In the genomic region with DNA sequence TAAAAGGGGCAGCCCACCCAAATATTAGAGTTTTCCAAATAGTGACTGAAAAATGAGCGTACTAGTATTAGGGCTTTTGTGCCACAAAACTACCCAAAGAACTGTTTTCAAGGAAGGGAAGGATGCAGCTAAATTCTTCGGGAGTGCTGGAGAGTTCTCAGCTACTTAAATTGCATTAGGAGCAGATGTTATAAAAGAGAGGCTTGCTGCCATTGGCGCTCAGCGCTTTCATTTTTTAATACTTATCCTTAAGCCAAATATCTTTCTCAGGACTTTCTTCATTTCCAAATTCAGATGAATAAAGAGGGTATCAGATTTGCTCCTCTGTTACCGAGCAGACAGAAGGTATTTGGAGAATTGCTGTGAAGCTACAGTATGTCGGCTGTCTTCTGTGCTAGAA, we compare ENCODE assay signal across 1 cellular context.
TF ChIP-seq lines count a peak whose summit lies in the region.

No MANE protein-coding gene starts in this region.

TF ChIP-seq in GM23338, 12 proteins besides CTCF, POLR2A, EP300 and RAD21 (continued from another document):
- TF ChIP-seq, protein P1, sequence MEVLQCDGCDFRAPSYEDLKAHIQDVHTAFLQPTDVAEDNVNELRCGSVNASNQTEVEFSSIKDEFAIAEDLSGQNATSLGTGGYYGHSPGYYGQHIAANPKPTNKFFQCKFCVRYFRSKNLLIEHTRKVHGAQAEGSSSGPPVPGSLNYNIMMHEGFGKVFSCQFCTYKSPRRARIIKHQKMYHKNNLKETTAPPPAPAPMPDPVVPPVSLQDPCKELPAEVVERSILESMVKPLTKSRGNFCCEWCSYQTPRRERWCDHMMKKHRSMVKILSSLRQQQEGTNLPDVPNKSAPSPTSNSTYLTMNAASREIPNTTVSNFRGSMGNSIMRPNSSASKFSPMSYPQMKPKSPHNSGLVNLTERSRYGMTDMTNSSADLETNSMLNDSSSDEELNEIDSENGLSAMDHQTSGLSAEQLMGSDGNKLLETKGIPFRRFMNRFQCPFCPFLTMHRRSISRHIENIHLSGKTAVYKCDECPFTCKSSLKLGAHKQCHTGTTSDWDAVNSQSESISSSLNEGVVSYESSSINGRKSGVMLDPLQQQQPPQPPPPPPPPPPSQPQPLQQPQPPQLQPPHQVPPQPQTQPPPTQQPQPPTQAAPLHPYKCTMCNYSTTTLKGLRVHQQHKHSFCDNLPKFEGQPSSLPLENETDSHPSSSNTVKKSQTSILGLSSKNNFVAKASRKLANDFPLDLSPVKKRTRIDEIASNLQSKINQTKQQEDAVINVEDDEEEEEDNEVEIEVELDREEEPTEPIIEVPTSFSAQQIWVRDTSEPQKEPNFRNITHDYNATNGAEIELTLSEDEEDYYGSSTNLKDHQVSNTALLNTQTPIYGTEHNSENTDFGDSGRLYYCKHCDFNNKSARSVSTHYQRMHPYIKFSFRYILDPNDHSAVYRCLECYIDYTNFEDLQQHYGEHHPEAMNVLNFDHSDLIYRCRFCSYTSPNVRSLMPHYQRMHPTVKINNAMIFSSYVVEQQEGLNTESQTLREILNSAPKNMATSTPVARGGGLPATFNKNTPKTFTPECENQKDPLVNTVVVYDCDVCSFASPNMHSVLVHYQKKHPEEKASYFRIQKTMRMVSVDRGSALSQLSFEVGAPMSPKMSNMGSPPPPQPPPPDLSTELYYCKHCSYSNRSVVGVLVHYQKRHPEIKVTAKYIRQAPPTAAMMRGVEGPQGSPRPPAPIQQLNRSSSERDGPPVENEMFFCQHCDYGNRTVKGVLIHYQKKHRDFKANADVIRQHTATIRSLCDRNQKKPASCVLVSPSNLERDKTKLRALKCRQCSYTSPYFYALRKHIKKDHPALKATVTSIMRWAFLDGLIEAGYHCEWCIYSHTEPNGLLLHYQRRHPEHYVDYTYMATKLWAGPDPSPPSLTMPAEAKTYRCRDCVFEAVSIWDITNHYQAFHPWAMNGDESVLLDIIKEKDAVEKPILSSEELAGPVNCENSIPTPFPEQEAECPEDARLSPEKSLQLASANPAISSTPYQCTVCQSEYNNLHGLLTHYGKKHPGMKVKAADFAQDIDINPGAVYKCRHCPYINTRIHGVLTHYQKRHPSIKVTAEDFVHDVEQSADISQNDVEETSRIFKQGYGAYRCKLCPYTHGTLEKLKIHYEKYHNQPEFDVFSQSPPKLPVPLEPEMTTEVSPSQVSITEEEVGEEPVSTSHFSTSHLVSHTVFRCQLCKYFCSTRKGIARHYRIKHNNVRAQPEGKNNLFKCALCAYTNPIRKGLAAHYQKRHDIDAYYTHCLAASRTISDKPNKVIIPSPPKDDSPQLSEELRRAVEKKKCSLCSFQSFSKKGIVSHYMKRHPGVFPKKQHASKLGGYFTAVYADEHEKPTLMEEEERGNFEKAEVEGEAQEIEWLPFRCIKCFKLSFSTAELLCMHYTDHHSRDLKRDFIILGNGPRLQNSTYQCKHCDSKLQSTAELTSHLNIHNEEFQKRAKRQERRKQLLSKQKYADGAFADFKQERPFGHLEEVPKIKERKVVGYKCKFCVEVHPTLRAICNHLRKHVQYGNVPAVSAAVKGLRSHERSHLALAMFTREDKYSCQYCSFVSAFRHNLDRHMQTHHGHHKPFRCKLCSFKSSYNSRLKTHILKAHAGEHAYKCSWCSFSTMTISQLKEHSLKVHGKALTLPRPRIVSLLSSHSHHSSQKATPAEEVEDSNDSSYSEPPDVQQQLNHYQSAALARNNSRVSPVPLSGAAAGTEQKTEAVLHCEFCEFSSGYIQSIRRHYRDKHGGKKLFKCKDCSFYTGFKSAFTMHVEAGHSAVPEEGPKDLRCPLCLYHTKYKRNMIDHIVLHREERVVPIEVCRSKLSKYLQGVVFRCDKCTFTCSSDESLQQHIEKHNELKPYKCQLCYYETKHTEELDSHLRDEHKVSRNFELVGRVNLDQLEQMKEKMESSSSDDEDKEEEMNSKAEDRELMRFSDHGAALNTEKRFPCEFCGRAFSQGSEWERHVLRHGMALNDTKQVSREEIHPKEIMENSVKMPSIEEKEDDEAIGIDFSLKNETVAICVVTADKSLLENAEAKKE (CRISPR knock-in tag; IDR thresholded peaks at IDR 0.05): no peak
- TF ChIP-seq STAT1 (IDR thresholded peaks at IDR 0.05; ENCODE audit: unreplicated experiment): no peak
- TF ChIP-seq JUNB (IDR thresholded peaks at IDR 0.05; ENCODE audit: unreplicated experiment): no peak
- no peak for TF ChIP-seq REST (IDR thresholded peaks at IDR 0.05; ENCODE audit: unreplicated experiment)
- TF ChIP-seq, protein P2, sequence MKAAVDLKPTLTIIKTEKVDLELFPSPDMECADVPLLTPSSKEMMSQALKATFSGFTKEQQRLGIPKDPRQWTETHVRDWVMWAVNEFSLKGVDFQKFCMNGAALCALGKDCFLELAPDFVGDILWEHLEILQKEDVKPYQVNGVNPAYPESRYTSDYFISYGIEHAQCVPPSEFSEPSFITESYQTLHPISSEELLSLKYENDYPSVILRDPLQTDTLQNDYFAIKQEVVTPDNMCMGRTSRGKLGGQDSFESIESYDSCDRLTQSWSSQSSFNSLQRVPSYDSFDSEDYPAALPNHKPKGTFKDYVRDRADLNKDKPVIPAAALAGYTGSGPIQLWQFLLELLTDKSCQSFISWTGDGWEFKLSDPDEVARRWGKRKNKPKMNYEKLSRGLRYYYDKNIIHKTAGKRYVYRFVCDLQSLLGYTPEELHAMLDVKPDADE (IDR thresholded peaks at IDR 0.05): no peak
- no peak for TF ChIP-seq CREB1 (CRISPR knock-in tag; IDR thresholded peaks at IDR 0.05; ENCODE audit: low read depth)
- TF ChIP-seq EZH2phosphoT487 (IDR thresholded peaks at IDR 0.05; ENCODE audit: unreplicated experiment): no peak
- no peak for TF ChIP-seq ZNF114 (CRISPR knock-in tag; IDR thresholded peaks at IDR 0.05)
- no peak for TF ChIP-seq POLR2AphosphoS5 (IDR thresholded peaks at IDR 0.05; ENCODE audit: low read depth)
- no peak for TF ChIP-seq ZNF331 (CRISPR knock-in tag; IDR thresholded peaks at IDR 0.05; ENCODE audit: low read depth)
- TF ChIP-seq NANOG (IDR thresholded peaks at IDR 0.05; ENCODE audit: borderline replicate concordance): no peak
TF ChIP-seq in GM23338: peak in this region for 0.
